In genomic region chr6:21263531-21264287, GRCh38 we compare ENCODE assay signal across 1 cellular context.
TF ChIP-seq lines count a peak whose summit lies in the region.

No MANE protein-coding gene starts in this region.

TF ChIP-seq in HepG2, 621 proteins besides CTCF, POLR2A, EP300 and RAD21 (continued from another document):
- TF ChIP-seq, protein P1, sequence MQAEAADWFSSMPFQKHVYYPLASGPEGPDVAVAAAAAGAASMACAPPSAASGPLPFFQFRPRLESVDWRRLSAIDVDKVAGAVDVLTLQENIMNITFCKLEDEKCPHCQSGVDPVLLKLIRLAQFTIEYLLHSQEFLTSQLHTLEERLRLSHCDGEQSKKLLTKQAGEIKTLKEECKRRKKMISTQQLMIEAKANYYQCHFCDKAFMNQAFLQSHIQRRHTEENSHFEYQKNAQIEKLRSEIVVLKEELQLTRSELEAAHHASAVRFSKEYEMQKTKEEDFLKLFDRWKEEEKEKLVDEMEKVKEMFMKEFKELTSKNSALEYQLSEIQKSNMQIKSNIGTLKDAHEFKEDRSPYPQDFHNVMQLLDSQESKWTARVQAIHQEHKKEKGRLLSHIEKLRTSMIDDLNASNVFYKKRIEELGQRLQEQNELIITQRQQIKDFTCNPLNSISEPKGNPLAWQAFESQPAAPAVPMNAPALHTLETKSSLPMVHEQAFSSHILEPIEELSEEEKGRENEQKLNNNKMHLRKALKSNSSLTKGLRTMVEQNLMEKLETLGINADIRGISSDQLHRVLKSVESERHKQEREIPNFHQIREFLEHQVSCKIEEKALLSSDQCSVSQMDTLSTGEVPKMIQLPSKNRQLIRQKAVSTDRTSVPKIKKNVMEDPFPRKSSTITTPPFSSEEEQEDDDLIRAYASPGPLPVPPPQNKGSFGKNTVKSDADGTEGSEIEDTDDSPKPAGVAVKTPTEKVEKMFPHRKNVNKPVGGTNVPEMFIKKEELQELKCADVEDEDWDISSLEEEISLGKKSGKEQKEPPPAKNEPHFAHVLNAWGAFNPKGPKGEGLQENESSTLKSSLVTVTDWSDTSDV (CRISPR knock-in tag; IDR thresholded peaks at IDR 0.05) = no peak
- TF ChIP-seq EED (CRISPR knock-in tag; IDR thresholded peaks at IDR 0.05) = no peak
- TF ChIP-seq PRDM15 (CRISPR knock-in tag; IDR thresholded peaks at IDR 0.05) = no peak
- TF ChIP-seq FOXM1 (CRISPR knock-in tag; IDR thresholded peaks at IDR 0.05) = no peak
- no peak for TF ChIP-seq KAT8 (CRISPR knock-in tag; IDR thresholded peaks at IDR 0.05)
